ENCODE assay signal across 9 cellular contexts in the genomic region with DNA sequence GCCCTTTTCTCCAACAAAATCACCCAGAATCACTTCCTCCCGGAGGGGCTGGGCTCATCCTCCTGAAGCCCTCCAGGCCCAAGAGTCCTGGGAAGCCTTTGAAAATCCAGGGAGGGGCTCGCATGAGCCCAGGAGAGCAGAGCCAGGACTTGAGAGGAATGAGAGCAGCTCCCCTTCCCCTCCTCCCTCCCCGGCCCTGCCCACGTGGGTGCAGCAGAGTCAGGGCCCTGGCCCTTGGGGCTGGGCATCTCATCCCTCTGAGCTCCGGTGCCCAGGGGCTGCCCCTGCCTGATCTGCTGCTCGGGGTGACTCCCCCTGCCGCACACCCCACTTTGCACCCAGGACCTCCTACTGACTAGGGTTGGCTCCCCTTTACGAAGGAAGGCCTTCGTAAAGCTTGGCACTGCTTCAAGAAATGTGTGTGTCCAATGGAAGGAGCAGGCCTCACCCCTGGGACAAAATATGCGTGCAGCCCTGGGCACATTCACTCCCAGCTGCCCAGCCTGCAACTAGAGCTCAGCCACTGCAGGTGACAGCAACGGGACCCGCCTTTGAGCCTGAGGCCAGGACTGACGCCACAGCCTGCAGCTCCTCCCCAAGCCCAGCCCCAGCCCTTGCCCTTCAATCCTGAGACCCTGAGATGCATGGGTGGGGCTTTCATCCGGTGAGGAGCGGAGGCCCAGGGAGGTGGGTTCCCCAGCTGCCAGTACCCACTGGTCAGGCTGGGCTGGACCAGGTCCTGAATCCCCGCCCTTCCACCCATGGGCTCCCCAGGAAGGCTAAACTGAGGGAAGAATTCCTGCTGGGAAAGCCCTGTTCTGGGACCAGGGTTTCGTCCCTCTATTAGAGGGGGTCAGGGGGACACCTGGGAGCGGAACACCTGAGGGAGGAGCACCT. TPM values are rescaled to one million over a fixed set of nuclear protein-coding genes. Genes with fewer than 3 reads are reported as not detected.
DNase-seq lines count a peak whose midpoint lies in the region; TF ChIP-seq lines count a peak whose summit lies in the region.
"Had no signal": no experiment of that assay in that cellular context is flagged by ENCODE, and none has a peak within 500 bp of the region (broad histone marks: within the 10 kb centered on the region; RNA-seq: fewer than 3 reads in every experiment).

No MANE protein-coding gene starts in this region.

- no peak overlapping the region for H3K27ac ChIP-seq in mammary epithelial cell (ENCODE audit: insufficient read depth, low read depth, low read length)

- H2AFZ ChIP-seq in mammary epithelial cell (ENCODE audit: low read depth, low read length) = no peak overlapping the region

- H3K27ac Mint-ChIP-seq in MCF 10A (ENCODE audit: low read depth, unreplicated experiment) = peak overlapping the region; percentile 85
- H3K27ac Mint-ChIP-seq: CD8-positive, alpha-beta T cell had no signal

- no peak overlapping the region for H3K9ac ChIP-seq in mammary epithelial cell (ENCODE audit: insufficient read depth, low read length)

- dilution Hi-C loops in mammary epithelial cell (cut with HindIII; ENCODE audit: low sequenced_read_pairs) = no loop called here

- H3K4me3 ChIP-seq in mammary epithelial cell (replicated peaks in 1 of 3; ENCODE audit: insufficient read depth in 1 of 3, low read depth in 2 of 3, low read length in 3 of 3) (no peak overlapping the region), BE2C (ENCODE audit: low read depth, low read length) (no peak overlapping the region)

- intact Hi-C loops in MCF 10A (cut with micrococcal nuclease) (loop anchor here (1.0 to 2.0 kb wide), 2 partner anchors 10 to 28 kb away; no protein-coding TSS in a partner anchor), mammary epithelial cell (cut with micrococcal nuclease) (no loop called here)

- no peaks in the 10 kb centered on the region for H4K20me1 ChIP-seq in mammary epithelial cell (ENCODE audit: insufficient read depth, low read length)

- DNase-seq in MCF 10A (ENCODE audit: unreplicated experiment) (peak; percentile 68), mammary epithelial cell (no peak), T1000 (lab: John Stamatoyannopoulos, UW) (peak; percentile 35), left kidney (ENCODE audit: low read depth, low spot score) (peak; percentile 86), ureter (ENCODE audit: low spot score) (peak; percentile 87), BE2C (no peak), NCI-H2171 treated with DMSO at 0.1 percent for 48 hours (lab: John Stamatoyannopoulos, UW) (no peak)
- no peak for DNase-seq in activated effector memory CD4-positive, alpha-beta T cell treated with Interleukin-2 at 50 U/mL for 16 hours
- DNase-seq: CD8-positive, alpha-beta T cell had no signal

- POLR2A ChIA-PET in MCF 10A (lab: Yijun Ruan, JAX) = interaction anchor here (0.5 to 3.0 kb wide), 8 partner anchors 10 to 484 kb away, joined by 3 to 32 read pairs (median 4); a partner anchor contains a TSS

- peaks cover 6% of the 10 kb centered on the region for H3K79me2 ChIP-seq in mammary epithelial cell (ENCODE audit: insufficient read depth, low read length)

- CTCF ChIA-PET in MCF 10A (lab: Yijun Ruan, JAX) (interaction anchor here (0.6 to 4.2 kb wide), 5 partner anchors 11 to 28 kb away, joined by 3 to 26 read pairs (median 3); a partner anchor contains a TSS), mammary epithelial cell (lab: Charles Lee; ENCODE audit: low non-redundant PET) (no interaction called here)

- BruUV-seq in MCF 10A (replicated peaks; lab: Mats Ljungman, UMichigan) = no TSS peak
- BruUV-seq in mammary epithelial cell (replicated peaks; lab: Mats Ljungman, UMichigan) = no TSS peak

- H3K4me2 ChIP-seq in mammary epithelial cell (ENCODE audit: insufficient read depth, low read depth, low read length) = no peak overlapping the region

- H3K9me3 Mint-ChIP-seq in MCF 10A (ENCODE audit: unreplicated experiment) = no peaks in the 10 kb centered on the region
- H3K9me3 Mint-ChIP-seq: CD8-positive, alpha-beta T cell had no signal

- no peak for TF ChIP-seq CTCF in MCF 10A (IDR thresholded peaks at IDR 0.05; ENCODE audit: unreplicated experiment)
- no peak for TF ChIP-seq CTCF in mammary epithelial cell (conservative IDR thresholded peaks at IDR 0.05 in 1 of 2, IDR thresholded peaks at IDR 0.05 in 1 of 2; ENCODE audit: extremely low read depth in 1 of 2, insufficient read depth in 1 of 2, low read depth in 1 of 2, low read length in 2 of 2)
- TF ChIP-seq CTCF in BE2C (IDR thresholded peaks at IDR 0.05; ENCODE audit: low read depth, low read length) = no peak

- H3K27me3 Mint-ChIP-seq in MCF 10A (ENCODE audit: insufficient read depth, unreplicated experiment) = no peaks in the 10 kb centered on the region

- H3K36me3 Mint-ChIP-seq in MCF 10A (ENCODE audit: insufficient read depth, unreplicated experiment) = no peaks in the 10 kb centered on the region

- WGBS in mammary epithelial cell (ENCODE audit: low coverage, missing lambda C conversion rate) = 94% methylated on average over 10 of the region's 18 CpGs

- no peaks in the 10 kb centered on the region for H3K27me3 ChIP-seq in mammary epithelial cell (ENCODE audit: insufficient read depth, low read length)
- no peaks in the 10 kb centered on the region for H3K27me3 ChIP-seq in BE2C

- H3K36me3 ChIP-seq in mammary epithelial cell (ENCODE audit: insufficient read depth, low read length) = no peaks in the 10 kb centered on the region
- no peaks in the 10 kb centered on the region; the same call in 1 of the 2 replicates for H3K36me3 ChIP-seq in BE2C

- no peaks in the 10 kb centered on the region for H3K9me3 ChIP-seq in mammary epithelial cell (replicated peaks; ENCODE audit: insufficient read depth, low read length)
- H3K9me3 ChIP-seq in BE2C = no peaks in the 10 kb centered on the region

- H3K4me1 Mint-ChIP-seq in MCF 10A (ENCODE audit: insufficient read depth, unreplicated experiment) = peaks cover 29% of the 10 kb centered on the region

- H3K4me1 ChIP-seq in mammary epithelial cell (ENCODE audit: insufficient read depth, low read length) (peaks cover 6% of the 10 kb centered on the region), BE2C (peaks cover 37% of the 10 kb centered on the region)

- peak overlapping the region; percentile 54 for H3K4me3 Mint-ChIP-seq in MCF 10A (ENCODE audit: unreplicated experiment)
- H3K4me3 Mint-ChIP-seq: CD8-positive, alpha-beta T cell had no signal

- in situ Hi-C loops in mammary epithelial cell (cut with MboI; ENCODE audit: low sequenced_read_pairs in 2 of 2) = no loop called here

RNA-seq across cellular contexts. Expression of a gene that starts 21.8 kb away (rescaled TPM):
- total RNA-seq in MCF 10A (2022) (10.0 and 13.0 TPM in 2 replicates), mammary epithelial cell (10 to 100 TPM; 10.7 to 12.3 TPM), ureter (46.0 TPM)
- polyA plus RNA-seq in mammary epithelial cell = 4.3 TPM
- 2.8 TPM for polyA minus RNA-seq in mammary epithelial cell
- 52.5 TPM for polyA plus RNA-seq in BE2C (2012; ENCODE audit: insufficient read depth, insufficient read length, low read depth)

Comparison
In these comparisons a context has a peak if more than half of its experiments do, and no peak if none do; other contexts are left out.
1. DNase-seq: peak in MCF 10A (single experiment), T1000 (single experiment), left kidney (single experiment) and ureter (single experiment); none in mammary epithelial cell (single experiment), activated effector memory CD4-positive, alpha-beta T cell treated with Interleukin-2 at 50 U/mL for 16 hours (single experiment), BE2C (single experiment) and NCI-H2171 treated with DMSO at 0.1 percent for 48 hours (single experiment).